27 cellular contexts compared by ENCODE assay signal in genomic region chr9:68492801-68493200, GRCh38. TPM values are rescaled to one million over a fixed set of nuclear protein-coding genes. Genes with fewer than 3 reads are reported as not detected.
DNase-seq lines count a peak whose midpoint lies in the region; ATAC-seq, FAIRE-seq and TF ChIP-seq lines count a peak whose summit lies in the region.
"Had no signal": no experiment of that assay in that cellular context is flagged by ENCODE, and none has a peak within 500 bp of the region (broad histone marks: within the 10 kb centered on the region; RNA-seq: fewer than 3 reads in every experiment).

No MANE protein-coding gene starts in this region.

- H3K36me3 ChIP-seq in trophoblast cell (ENCODE audit: control insufficient read depth in 1 of 2, insufficient read depth in 2 of 2, low read length in 2 of 2) (no peaks in the 10 kb centered on the region), breast epithelium (no peaks in the 10 kb centered on the region)
- H3K36me3 ChIP-seq: BLaER1, upper lobe of right lung had no signal

- no peak for ATAC-seq in GM18867 (IDR thresholded peaks at IDR 0.05; ENCODE audit: unreplicated experiment)
- ATAC-seq: activated CD8-positive, alpha-beta memory T cell treated with anti-CD3 and anti-CD28 coated beads, Interleukin-2, amount 10 ng/mL, durations not matched to agents 7 days and 5 days; foreskin keratinocyte; K562; left colon; upper lobe of right lung had no signal

- no peak overlapping the region for H2BK120ac ChIP-seq in trophoblast cell (ENCODE audit: insufficient read depth, low read length, poor library complexity)

- H3K23ac ChIP-seq in trophoblast cell (ENCODE audit: low read length): no peak overlapping the region

- H3K9me3 ChIP-seq in trophoblast cell (ENCODE audit: insufficient read depth, low read depth, low read length): no peaks in the 10 kb centered on the region
- H3K9me3 ChIP-seq in breast epithelium: no peaks in the 10 kb centered on the region
- H3K9me3 ChIP-seq: BLaER1, upper lobe of right lung had no signal

- no CpG with 5 or more reads among the region's 6 CpGs for WGBS in trophoblast cell (ENCODE audit: extremely low coverage, insufficient coverage, insufficient read length)

- no peak overlapping the region for H4K12ac ChIP-seq in trophoblast cell (ENCODE audit: low read depth, low read length)

- H2AK5ac ChIP-seq in trophoblast cell (ENCODE audit: low read length): no peak overlapping the region

- TF ChIP-seq POLR2A in GM12891 (IDR thresholded peaks at IDR 0.05; ENCODE audit: low read depth, low read length) (no peak), breast epithelium (IDR thresholded peaks at IDR 0.05) (no peak)

- no peak overlapping the region for H3K14ac ChIP-seq in trophoblast cell (ENCODE audit: low read length)

- H3K79me1 ChIP-seq in trophoblast cell (ENCODE audit: low read length): peaks cover 8% of the 10 kb centered on the region

- H3K27me3 ChIP-seq in trophoblast cell (ENCODE audit: insufficient read depth, low read length) (no peaks in the 10 kb centered on the region), breast epithelium (no peaks in the 10 kb centered on the region)
- H3K27me3 ChIP-seq: BLaER1, foreskin keratinocyte, upper lobe of right lung had no signal

- H3K27ac ChIP-seq in C4-2B: peak overlapping the region; percentile 60
- H3K27ac ChIP-seq in trophoblast cell (ENCODE audit: low read depth, low read length): peak overlapping the region; percentile 49
- no peak overlapping the region for H3K27ac ChIP-seq in breast epithelium
- H3K27ac ChIP-seq: BLaER1, foreskin keratinocyte, upper lobe of right lung had no signal

- H3K4me2 ChIP-seq in trophoblast cell (ENCODE audit: low read length): no peak overlapping the region
- H3K4me2 ChIP-seq: BLaER1 had no signal

- H2AFZ ChIP-seq in trophoblast cell (ENCODE audit: insufficient read depth, low read length, poor library complexity): no peak overlapping the region

- H4K91ac ChIP-seq in trophoblast cell (ENCODE audit: low read depth, low read length): no peak overlapping the region

- DNase-seq in NCI-H2171 (lab: John Stamatoyannopoulos, UW): peak; percentile 19
- DNase-seq in cerebellum (ENCODE audit: low spot score): peak; percentile 82
- DNase-seq in trophoblast cell: no peak
- no peak for DNase-seq in GM12891 (ENCODE audit: insufficient read length, low spot score)
- DNase-seq in MV-4-11 (lab: John Stamatoyannopoulos, UW): no peak
- no peak for DNase-seq in breast epithelium (ENCODE audit: low spot score in 2 of 2)
- DNase-seq: activated B cell treated with CpG ODN at 0.5 μM for 24 hours; activated CD8-positive, alpha-beta memory T cell treated with anti-CD3 and anti-CD28 coated beads, Interleukin-2, amount 10 ng/mL, durations not matched to agents 7 days and 5 days; activated naive CD4-positive, alpha-beta T cell; activated T-cell treated with anti-CD3 and anti-CD28 coated beads, Interleukin-2, amount 50 U/mL, for 48 hours; foreskin keratinocyte; GDM1; left colon; NCI-H1105 treated with DMSO at 0.1 percent for 48 hours; NCI-H510A; NK-92 treated with Interleukin-12 subunit alpha and Interleukin-12 subunit beta, amount 100 ng/mL, for 24 hours; retina; small intestine; T1000; upper lobe of right lung had no signal

- TF ChIP-seq CTCF in C4-2B (conservative IDR thresholded peaks at IDR 0.05) (no peak), breast epithelium (IDR thresholded peaks at IDR 0.05) (no peak)

- H2BK12ac ChIP-seq in trophoblast cell (ENCODE audit: low read length): no peak overlapping the region

- no peak overlapping the region for H3K4me3 ChIP-seq in trophoblast cell (ENCODE audit: low read depth, low read length)
- no peak overlapping the region for H3K4me3 ChIP-seq in breast epithelium
- H3K4me3 ChIP-seq: BLaER1, K562, upper lobe of right lung had no signal

- H3K18ac ChIP-seq in trophoblast cell (ENCODE audit: low read length): no peak overlapping the region

- H4K8ac ChIP-seq in trophoblast cell (ENCODE audit: low read depth, low read length): no peak overlapping the region

- intact Hi-C loops in breast epithelium (cut with DNase I; ENCODE audit: low total_unique reads): no loop called here

- H3K4me1 ChIP-seq in trophoblast cell (ENCODE audit: control insufficient read depth in 1 of 2, insufficient read depth in 2 of 2, low read length in 2 of 2) (peaks cover 4 to 8% of the 10 kb centered on the region in 2 experiments), breast epithelium (no peaks in the 10 kb centered on the region)
- H3K4me1 ChIP-seq: BLaER1, foreskin keratinocyte, upper lobe of right lung had no signal

- H3K9ac ChIP-seq in trophoblast cell (ENCODE audit: low read length): no peak overlapping the region
- H3K9ac ChIP-seq: BLaER1 had no signal

- no peak overlapping the region for H2BK5ac ChIP-seq in trophoblast cell (ENCODE audit: low read depth, low read length, poor library complexity)

- FAIRE-seq in GM12891 (lab: Jason Lieb, UNC): no peak
- FAIRE-seq: H54, K562, small intestine had no signal

- H3K4ac ChIP-seq in trophoblast cell (ENCODE audit: low read depth, low read length): no peak overlapping the region

- no peaks in the 10 kb centered on the region for H3K79me2 ChIP-seq in trophoblast cell (ENCODE audit: control insufficient read depth, insufficient read depth, low read length, poor library complexity)

TF ChIP-seq in GM12891, 5 proteins besides CTCF, POLR2A, EP300 and RAD21:
- no peak for TF ChIP-seq TAF1 (IDR thresholded peaks at IDR 0.05; ENCODE audit: low read depth, low read length)
- TF ChIP-seq POU2F2 (IDR thresholded peaks at IDR 0.05; ENCODE audit: low read depth, low read length): no peak
- TF ChIP-seq PAX5 (IDR thresholded peaks at IDR 0.05; ENCODE audit: insufficient read depth, low read length, severe bottlenecking): no peak
- TF ChIP-seq POLR2AphosphoS5 (IDR thresholded peaks at IDR 0.05; ENCODE audit: low read depth, low read length): no peak
- TF ChIP-seq SPI1 (IDR thresholded peaks at IDR 0.05; ENCODE audit: low read depth, low read length): no peak

RNA-seq across cellular contexts. Expression of gene TMEM252, which starts 47.9 kb away (rescaled TPM):
- total RNA-seq in cerebellum (not detected), breast epithelium (not detected)
- not detected in 2 replicates for polyA plus RNA-seq in trophoblast cell (2013)
- polyA plus RNA-seq in GM12891 (2012; ENCODE audit: low read depth, missing spikeins): not detected
- total RNA-seq: activated B cell treated with CpG ODN at 0.5 μM for 24 hours; activated CD8-positive, alpha-beta memory T cell treated with anti-CD3 and anti-CD28 coated beads, Interleukin-2, amount 10 ng/mL, durations not matched to agents 7 days and 5 days; foreskin keratinocyte; HT1080; K562; MCF 10A; upper lobe of right lung had no signal
- polyA plus RNA-seq: foreskin keratinocyte, K562 had no signal

Comparison
In these comparisons a context has a peak if more than half of its experiments do, and no peak if none do; other contexts are left out.
1. H3K27ac ChIP-seq: peak in C4-2B (single experiment) and trophoblast cell (single experiment); none in breast epithelium (0 of 2).
2. DNase-seq: peak in NCI-H2171 (single experiment) and cerebellum (single experiment); none in trophoblast cell (0 of 2), GM12891 (single experiment), MV-4-11 (single experiment) and breast epithelium (0 of 2).